Comparison of ENCODE assay signal across 8 cellular contexts in genomic region chr7:151754142-151754590, GRCh38.
DNase-seq lines count a peak whose midpoint lies in the region; ATAC-seq and TF ChIP-seq lines count a peak whose summit lies in the region.

No MANE protein-coding gene starts in this region.

- H3K4me1 Mint-ChIP-seq in activated CD4-positive, alpha-beta T cell treated with anti-CD3 and anti-CD28 coated beads, Interleukin-2, amount 10 ng/mL, durations not matched to agents 7 days and 5 days, result peaks cover 21% of the 10 kb centered on the region
- H3K4me1 Mint-ChIP-seq in osteocyte (ENCODE audit: unreplicated experiment), result peaks cover 63% of the 10 kb centered on the region

- H3K27me3 Mint-ChIP-seq in activated CD4-positive, alpha-beta T cell treated with anti-CD3 and anti-CD28 coated beads, Interleukin-2, amount 10 ng/mL, durations not matched to agents 7 days and 5 days, result no peaks in the 10 kb centered on the region
- no peaks in the 10 kb centered on the region for H3K27me3 Mint-ChIP-seq in osteocyte (ENCODE audit: unreplicated experiment)

- CTCF ChIA-PET in activated CD4-positive, alpha-beta T cell treated with anti-CD3 and anti-CD28 coated beads, Interleukin-2, amount 10 ng/mL, durations not matched to agents 7 days and 5 days (lab: Charles Lee), result no interaction called here

- ATAC-seq in GM21786 (IDR thresholded peaks at IDR 0.05; ENCODE audit: unreplicated experiment), result no peak

- POLR2A ChIA-PET in activated CD4-positive, alpha-beta T cell treated with anti-CD3 and anti-CD28 coated beads, Interleukin-2, amount 10 ng/mL, durations not matched to agents 7 days and 5 days (lab: Charles Lee), result no interaction called here

- H3K36me3 Mint-ChIP-seq in activated CD4-positive, alpha-beta T cell treated with anti-CD3 and anti-CD28 coated beads, Interleukin-2, amount 10 ng/mL, durations not matched to agents 7 days and 5 days (ENCODE audit: low read depth), result no peaks in the 10 kb centered on the region
- H3K36me3 Mint-ChIP-seq in osteocyte (ENCODE audit: unreplicated experiment), result no peaks in the 10 kb centered on the region

- H3K4me3 Mint-ChIP-seq in activated CD4-positive, alpha-beta T cell treated with anti-CD3 and anti-CD28 coated beads, Interleukin-2, amount 10 ng/mL, durations not matched to agents 7 days and 5 days, result no peak overlapping the region
- H3K4me3 Mint-ChIP-seq in osteocyte (ENCODE audit: unreplicated experiment), result peak overlapping the region; percentile 10

- TF ChIP-seq CTCF in osteocyte (IDR thresholded peaks at IDR 0.05), result peak; percentile 98

- no peak overlapping the region for H3K27ac Mint-ChIP-seq in activated CD4-positive, alpha-beta T cell treated with anti-CD3 and anti-CD28 coated beads, Interleukin-2, amount 10 ng/mL, durations not matched to agents 7 days and 5 days
- H3K27ac Mint-ChIP-seq in osteocyte (ENCODE audit: unreplicated experiment), result peak overlapping the region; percentile 94

- DNase-seq in activated CD4-positive, alpha-beta T cell treated with anti-CD3 and anti-CD28 coated beads, Interleukin-2, amount 50 U/mL, for 1 hour, result peak; percentile 6
- no peak for DNase-seq in activated CD4-positive, alpha-beta T cell treated with anti-CD3 and anti-CD28 coated beads, Interleukin-2, amount 10 ng/mL, durations not matched to agents 7 days and 5 days
- DNase-seq in HT1080 (ENCODE audit: low read depth) (peak; percentile 99), UCSD-AML1 (lab: John Stamatoyannopoulos, UW; ENCODE audit: unreplicated experiment) (peak; percentile 65), globus pallidus (ENCODE audit: low spot score) (peak; percentile 41), osteocyte (ENCODE audit: extremely low spot score, unreplicated experiment) (peak; percentile 97), GM19240 (ENCODE audit: insufficient read length, low spot score) (no peak)

- H3K9me3 Mint-ChIP-seq in activated CD4-positive, alpha-beta T cell treated with anti-CD3 and anti-CD28 coated beads, Interleukin-2, amount 10 ng/mL, durations not matched to agents 7 days and 5 days, result no peaks in the 10 kb centered on the region
- H3K9me3 Mint-ChIP-seq in osteocyte (ENCODE audit: unreplicated experiment), result no peaks in the 10 kb centered on the region

Comparison
In these comparisons a context has a peak if more than half of its experiments do, and no peak if none do; other contexts are left out.
1. DNase-seq: peak in activated CD4-positive, alpha-beta T cell treated with anti-CD3 and anti-CD28 coated beads, Interleukin-2, amount 50 U/mL, for 1 hour (single experiment), HT1080 (single experiment), UCSD-AML1 (single experiment), globus pallidus (single experiment) and osteocyte (single experiment); none in activated CD4-positive, alpha-beta T cell treated with anti-CD3 and anti-CD28 coated beads, Interleukin-2, amount 10 ng/mL, durations not matched to agents 7 days and 5 days (single experiment) and GM19240 (single experiment).